ENCODE assay signal across 1 cellular context in the genomic region with DNA sequence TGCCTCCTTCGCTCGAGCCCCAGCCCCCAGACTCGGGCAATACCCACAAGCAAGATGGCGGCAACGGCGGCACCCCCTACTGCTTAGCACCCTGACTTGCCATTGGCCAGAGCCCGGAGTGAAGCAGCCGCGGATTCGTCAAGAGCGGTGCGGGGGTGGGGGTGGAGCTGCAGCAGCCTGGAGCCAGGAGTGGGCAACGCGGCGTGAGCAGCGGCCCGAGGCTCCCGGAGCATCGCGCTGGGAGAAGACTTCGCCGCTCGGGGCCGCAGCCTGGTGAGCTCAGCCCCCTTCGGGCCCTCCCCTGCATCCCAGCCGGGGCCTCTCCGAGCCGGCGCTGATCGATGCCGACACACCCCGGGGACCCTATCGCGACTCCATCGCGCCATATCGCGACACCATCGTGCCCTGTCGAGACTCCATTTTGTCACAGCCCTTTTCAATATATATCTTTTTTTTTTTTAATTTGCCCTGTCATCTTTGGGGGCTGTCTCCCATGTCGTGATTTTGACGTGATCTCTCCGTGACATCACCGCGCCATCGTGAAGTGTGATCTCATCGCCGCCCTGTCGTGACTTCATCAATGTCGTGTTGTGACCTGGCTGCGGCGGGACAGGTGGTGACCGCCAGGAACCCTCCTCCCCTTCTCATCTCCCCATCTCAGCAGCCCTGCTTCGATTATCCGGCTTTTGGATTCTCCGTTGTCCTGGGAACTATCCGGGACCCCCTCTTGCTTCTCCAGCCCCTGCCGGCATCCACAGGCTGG.
TF ChIP-seq lines count a peak whose summit lies in the region.

A gene with protein sequence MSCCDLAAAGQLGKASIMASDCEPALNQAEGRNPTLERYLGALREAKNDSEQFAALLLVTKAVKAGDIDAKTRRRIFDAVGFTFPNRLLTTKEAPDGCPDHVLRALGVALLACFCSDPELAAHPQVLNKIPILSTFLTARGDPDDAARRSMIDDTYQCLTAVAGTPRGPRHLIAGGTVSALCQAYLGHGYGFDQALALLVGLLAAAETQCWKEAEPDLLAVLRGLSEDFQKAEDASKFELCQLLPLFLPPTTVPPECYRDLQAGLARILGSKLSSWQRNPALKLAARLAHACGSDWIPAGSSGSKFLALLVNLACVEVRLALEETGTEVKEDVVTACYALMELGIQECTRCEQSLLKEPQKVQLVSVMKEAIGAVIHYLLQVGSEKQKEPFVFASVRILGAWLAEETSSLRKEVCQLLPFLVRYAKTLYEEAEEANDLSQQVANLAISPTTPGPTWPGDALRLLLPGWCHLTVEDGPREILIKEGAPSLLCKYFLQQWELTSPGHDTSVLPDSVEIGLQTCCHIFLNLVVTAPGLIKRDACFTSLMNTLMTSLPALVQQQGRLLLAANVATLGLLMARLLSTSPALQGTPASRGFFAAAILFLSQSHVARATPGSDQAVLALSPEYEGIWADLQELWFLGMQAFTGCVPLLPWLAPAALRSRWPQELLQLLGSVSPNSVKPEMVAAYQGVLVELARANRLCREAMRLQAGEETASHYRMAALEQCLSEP (plus strand): TSS at position 189 of the 763 bp plus-strand sequence. CDS start 392 bp downstream, at position 581.

TF ChIP-seq in K562, 482 proteins besides CTCF, POLR2A, EP300 and RAD21 (continued from another document and continues in another):
- TF ChIP-seq, protein P1, sequence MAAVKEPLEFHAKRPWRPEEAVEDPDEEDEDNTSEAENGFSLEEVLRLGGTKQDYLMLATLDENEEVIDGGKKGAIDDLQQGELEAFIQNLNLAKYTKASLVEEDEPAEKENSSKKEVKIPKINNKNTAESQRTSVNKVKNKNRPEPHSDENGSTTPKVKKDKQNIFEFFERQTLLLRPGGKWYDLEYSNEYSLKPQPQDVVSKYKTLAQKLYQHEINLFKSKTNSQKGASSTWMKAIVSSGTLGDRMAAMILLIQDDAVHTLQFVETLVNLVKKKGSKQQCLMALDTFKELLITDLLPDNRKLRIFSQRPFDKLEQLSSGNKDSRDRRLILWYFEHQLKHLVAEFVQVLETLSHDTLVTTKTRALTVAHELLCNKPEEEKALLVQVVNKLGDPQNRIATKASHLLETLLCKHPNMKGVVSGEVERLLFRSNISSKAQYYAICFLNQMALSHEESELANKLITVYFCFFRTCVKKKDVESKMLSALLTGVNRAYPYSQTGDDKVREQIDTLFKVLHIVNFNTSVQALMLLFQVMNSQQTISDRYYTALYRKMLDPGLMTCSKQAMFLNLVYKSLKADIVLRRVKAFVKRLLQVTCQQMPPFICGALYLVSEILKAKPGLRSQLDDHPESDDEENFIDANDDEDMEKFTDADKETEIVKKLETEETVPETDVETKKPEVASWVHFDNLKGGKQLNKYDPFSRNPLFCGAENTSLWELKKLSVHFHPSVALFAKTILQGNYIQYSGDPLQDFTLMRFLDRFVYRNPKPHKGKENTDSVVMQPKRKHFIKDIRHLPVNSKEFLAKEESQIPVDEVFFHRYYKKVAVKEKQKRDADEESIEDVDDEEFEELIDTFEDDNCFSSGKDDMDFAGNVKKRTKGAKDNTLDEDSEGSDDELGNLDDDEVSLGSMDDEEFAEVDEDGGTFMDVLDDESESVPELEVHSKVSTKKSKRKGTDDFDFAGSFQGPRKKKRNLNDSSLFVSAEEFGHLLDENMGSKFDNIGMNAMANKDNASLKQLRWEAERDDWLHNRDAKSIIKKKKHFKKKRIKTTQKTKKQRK (IDR thresholded peaks at IDR 0.05; ENCODE audit: borderline replicate concordance, low read depth, low read length) = no peak
- TF ChIP-seq, protein P2, sequence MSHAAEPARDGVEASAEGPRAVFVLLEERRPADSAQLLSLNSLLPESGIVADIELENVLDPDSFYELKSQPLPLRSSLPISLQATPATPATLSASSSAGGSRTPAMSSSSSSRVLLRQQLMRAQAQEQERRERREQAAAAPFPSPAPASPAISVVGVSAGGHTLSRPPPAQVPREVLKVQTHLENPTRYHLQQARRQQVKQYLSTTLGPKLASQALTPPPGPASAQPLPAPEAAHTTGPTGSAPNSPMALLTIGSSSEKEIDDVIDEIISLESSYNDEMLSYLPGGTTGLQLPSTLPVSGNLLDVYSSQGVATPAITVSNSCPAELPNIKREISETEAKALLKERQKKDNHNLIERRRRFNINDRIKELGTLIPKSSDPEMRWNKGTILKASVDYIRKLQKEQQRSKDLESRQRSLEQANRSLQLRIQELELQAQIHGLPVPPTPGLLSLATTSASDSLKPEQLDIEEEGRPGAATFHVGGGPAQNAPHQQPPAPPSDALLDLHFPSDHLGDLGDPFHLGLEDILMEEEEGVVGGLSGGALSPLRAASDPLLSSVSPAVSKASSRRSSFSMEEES (CRISPR knock-in tag; IDR thresholded peaks at IDR 0.05) = no peak
- peak; percentile 54 for TF ChIP-seq MTA2 (IDR thresholded peaks at IDR 0.05; ENCODE audit: low read depth)
- TF ChIP-seq SMARCE1 (IDR thresholded peaks at IDR 0.05) = peak; percentile 60
- no peak for TF ChIP-seq MCM2 (IDR thresholded peaks at IDR 0.05; ENCODE audit: low read depth)
- TF ChIP-seq MAFK (IDR thresholded peaks at IDR 0.05; ENCODE audit: low read length) = no peak
- TF ChIP-seq JUN (IDR thresholded peaks at IDR 0.05; ENCODE audit: borderline replicate concordance, low read depth, low read length) = no peak
- no peak; the same call in 1 of the 2 replicates for TF ChIP-seq JUN (CRISPR knock-in tag; IDR thresholded peaks at IDR 0.05; ENCODE audit: borderline replicate concordance)
- peak in 1 of 2 experiments; percentile 55; a peak in 2 of 4 replicates for TF ChIP-seq TEAD1 (CRISPR knock-in tag; IDR thresholded peaks at IDR 0.05)
- TF ChIP-seq ZNF143 (CRISPR knock-in tag; IDR thresholded peaks at IDR 0.05) = no peak; the same call in 1 of the 2 replicates
- TF ChIP-seq HCFC1 (IDR thresholded peaks at IDR 0.05; ENCODE audit: low read depth, low read length) = peak; percentile 99
- peak in 1 of 2 experiments; percentile 96; a peak in 2 of 4 replicates for TF ChIP-seq KDM4B (IDR thresholded peaks at IDR 0.05; ENCODE audit: borderline replicate concordance in 2 of 2, low read depth in 1 of 2)
- TF ChIP-seq DIDO1 (tag; IDR thresholded peaks at IDR 0.05; ENCODE audit: low read depth) = peak; percentile 98
- TF ChIP-seq ZNF551 (CRISPR knock-in tag; IDR thresholded peaks at IDR 0.05) = no peak
- no peak for TF ChIP-seq ZFP1 (CRISPR knock-in tag; IDR thresholded peaks at IDR 0.05)
- TF ChIP-seq, protein P3, sequence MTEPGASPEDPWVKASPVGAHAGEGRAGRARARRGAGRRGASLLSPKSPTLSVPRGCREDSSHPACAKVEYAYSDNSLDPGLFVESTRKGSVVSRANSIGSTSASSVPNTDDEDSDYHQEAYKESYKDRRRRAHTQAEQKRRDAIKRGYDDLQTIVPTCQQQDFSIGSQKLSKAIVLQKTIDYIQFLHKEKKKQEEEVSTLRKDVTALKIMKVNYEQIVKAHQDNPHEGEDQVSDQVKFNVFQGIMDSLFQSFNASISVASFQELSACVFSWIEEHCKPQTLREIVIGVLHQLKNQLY (CRISPR knock-in tag; conservative IDR thresholded peaks at IDR 0.05) = 0 out of 4 replicates have a peak, but pooled peaks of 1 of the 2 experiments have one; percentile 56
- TF ChIP-seq SAP30 (IDR thresholded peaks at IDR 0.05; ENCODE audit: borderline replicate concordance, insufficient read depth, low read depth, low read length, poor library complexity, severe bottlenecking) = peak; percentile 31
- TF ChIP-seq RHOXF2B (CRISPR knock-in tag; conservative IDR thresholded peaks at IDR 0.05) = 0 out of 2 replicates have a peak, but pooled peaks have one; percentile 32
- TF ChIP-seq, protein P4, sequence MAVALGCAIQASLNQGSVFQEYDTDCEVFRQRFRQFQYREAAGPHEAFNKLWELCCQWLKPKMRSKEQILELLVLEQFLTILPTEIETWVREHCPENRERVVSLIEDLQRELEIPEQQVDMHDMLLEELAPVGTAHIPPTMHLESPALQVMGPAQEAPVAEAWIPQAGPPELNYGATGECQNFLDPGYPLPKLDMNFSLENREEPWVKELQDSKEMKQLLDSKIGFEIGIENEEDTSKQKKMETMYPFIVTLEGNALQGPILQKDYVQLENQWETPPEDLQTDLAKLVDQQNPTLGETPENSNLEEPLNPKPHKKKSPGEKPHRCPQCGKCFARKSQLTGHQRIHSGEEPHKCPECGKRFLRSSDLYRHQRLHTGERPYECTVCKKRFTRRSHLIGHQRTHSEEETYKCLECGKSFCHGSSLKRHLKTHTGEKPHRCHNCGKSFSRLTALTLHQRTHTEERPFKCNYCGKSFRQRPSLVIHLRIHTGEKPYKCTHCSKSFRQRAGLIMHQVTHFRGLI (CRISPR knock-in tag; IDR thresholded peaks at IDR 0.05) = no peak
- no peak for TF ChIP-seq ZNF282 (CRISPR knock-in tag; IDR thresholded peaks at IDR 0.05)
- TF ChIP-seq C11orf30 (IDR thresholded peaks at IDR 0.05; ENCODE audit: low read depth) = peak; percentile 91
- TF ChIP-seq DDX20 (tag; IDR thresholded peaks at IDR 0.05; ENCODE audit: low read depth) = no peak
- no peak for TF ChIP-seq NCOA6 (IDR thresholded peaks at IDR 0.05)
- peak; percentile 65 for TF ChIP-seq CREM (IDR thresholded peaks at IDR 0.05; ENCODE audit: low read depth)
- peak; percentile 39 for TF ChIP-seq POLR2B (IDR thresholded peaks at IDR 0.05; ENCODE audit: low read depth, partially characterized antibody)
- TF ChIP-seq, protein P5, sequence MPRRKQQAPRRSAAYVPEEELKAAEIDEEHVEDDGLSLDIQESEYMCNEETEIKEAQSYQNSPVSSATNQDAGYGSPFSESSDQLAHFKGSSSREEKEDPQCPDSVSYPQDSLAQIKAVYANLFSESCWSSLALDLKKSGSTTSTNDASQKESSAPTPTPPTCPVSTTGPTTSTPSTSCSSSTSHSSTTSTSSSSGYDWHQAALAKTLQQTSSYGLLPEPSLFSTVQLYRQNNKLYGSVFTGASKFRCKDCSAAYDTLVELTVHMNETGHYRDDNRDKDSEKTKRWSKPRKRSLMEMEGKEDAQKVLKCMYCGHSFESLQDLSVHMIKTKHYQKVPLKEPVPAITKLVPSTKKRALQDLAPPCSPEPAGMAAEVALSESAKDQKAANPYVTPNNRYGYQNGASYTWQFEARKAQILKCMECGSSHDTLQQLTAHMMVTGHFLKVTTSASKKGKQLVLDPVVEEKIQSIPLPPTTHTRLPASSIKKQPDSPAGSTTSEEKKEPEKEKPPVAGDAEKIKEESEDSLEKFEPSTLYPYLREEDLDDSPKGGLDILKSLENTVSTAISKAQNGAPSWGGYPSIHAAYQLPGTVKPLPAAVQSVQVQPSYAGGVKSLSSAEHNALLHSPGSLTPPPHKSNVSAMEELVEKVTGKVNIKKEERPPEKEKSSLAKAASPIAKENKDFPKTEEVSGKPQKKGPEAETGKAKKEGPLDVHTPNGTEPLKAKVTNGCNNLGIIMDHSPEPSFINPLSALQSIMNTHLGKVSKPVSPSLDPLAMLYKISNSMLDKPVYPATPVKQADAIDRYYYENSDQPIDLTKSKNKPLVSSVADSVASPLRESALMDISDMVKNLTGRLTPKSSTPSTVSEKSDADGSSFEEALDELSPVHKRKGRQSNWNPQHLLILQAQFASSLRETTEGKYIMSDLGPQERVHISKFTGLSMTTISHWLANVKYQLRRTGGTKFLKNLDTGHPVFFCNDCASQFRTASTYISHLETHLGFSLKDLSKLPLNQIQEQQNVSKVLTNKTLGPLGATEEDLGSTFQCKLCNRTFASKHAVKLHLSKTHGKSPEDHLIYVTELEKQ (CRISPR knock-in tag; IDR thresholded peaks at IDR 0.05) = no peak
- TF ChIP-seq, protein P6, sequence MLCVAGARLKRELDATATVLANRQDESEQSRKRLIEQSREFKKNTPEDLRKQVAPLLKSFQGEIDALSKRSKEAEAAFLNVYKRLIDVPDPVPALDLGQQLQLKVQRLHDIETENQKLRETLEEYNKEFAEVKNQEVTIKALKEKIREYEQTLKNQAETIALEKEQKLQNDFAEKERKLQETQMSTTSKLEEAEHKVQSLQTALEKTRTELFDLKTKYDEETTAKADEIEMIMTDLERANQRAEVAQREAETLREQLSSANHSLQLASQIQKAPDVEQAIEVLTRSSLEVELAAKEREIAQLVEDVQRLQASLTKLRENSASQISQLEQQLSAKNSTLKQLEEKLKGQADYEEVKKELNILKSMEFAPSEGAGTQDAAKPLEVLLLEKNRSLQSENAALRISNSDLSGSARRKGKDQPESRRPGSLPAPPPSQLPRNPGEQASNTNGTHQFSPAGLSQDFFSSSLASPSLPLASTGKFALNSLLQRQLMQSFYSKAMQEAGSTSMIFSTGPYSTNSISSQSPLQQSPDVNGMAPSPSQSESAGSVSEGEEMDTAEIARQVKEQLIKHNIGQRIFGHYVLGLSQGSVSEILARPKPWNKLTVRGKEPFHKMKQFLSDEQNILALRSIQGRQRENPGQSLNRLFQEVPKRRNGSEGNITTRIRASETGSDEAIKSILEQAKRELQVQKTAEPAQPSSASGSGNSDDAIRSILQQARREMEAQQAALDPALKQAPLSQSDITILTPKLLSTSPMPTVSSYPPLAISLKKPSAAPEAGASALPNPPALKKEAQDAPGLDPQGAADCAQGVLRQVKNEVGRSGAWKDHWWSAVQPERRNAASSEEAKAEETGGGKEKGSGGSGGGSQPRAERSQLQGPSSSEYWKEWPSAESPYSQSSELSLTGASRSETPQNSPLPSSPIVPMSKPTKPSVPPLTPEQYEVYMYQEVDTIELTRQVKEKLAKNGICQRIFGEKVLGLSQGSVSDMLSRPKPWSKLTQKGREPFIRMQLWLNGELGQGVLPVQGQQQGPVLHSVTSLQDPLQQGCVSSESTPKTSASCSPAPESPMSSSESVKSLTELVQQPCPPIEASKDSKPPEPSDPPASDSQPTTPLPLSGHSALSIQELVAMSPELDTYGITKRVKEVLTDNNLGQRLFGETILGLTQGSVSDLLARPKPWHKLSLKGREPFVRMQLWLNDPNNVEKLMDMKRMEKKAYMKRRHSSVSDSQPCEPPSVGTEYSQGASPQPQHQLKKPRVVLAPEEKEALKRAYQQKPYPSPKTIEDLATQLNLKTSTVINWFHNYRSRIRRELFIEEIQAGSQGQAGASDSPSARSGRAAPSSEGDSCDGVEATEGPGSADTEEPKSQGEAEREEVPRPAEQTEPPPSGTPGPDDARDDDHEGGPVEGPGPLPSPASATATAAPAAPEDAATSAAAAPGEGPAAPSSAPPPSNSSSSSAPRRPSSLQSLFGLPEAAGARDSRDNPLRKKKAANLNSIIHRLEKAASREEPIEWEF (CRISPR knock-in tag; IDR thresholded peaks at IDR 0.05) = no peak
- no peak for TF ChIP-seq CREBBP (IDR thresholded peaks at IDR 0.05; ENCODE audit: low read depth, low read length)
- no peak for TF ChIP-seq TFAM (CRISPR knock-in tag; conservative IDR thresholded peaks at IDR 0.05)
- no peak for TF ChIP-seq ZBTB8A (IDR thresholded peaks at IDR 0.05; ENCODE audit: partially characterized antibody)
- no peak for TF ChIP-seq KLF10 (CRISPR knock-in tag; IDR thresholded peaks at IDR 0.05)
- peak; percentile 76 for TF ChIP-seq POU5F1 (IDR thresholded peaks at IDR 0.05; ENCODE audit: borderline replicate concordance, low read depth, low read length, partially characterized antibody)
- TF ChIP-seq FUS (optimal IDR thresholded peaks at IDR 0.05; ENCODE audit: low read depth, low read length) = no peak
- TF ChIP-seq HEY1 (CRISPR knock-in tag; IDR thresholded peaks at IDR 0.05; ENCODE audit: borderline replicate concordance) = no peak
- TF ChIP-seq, protein P7, sequence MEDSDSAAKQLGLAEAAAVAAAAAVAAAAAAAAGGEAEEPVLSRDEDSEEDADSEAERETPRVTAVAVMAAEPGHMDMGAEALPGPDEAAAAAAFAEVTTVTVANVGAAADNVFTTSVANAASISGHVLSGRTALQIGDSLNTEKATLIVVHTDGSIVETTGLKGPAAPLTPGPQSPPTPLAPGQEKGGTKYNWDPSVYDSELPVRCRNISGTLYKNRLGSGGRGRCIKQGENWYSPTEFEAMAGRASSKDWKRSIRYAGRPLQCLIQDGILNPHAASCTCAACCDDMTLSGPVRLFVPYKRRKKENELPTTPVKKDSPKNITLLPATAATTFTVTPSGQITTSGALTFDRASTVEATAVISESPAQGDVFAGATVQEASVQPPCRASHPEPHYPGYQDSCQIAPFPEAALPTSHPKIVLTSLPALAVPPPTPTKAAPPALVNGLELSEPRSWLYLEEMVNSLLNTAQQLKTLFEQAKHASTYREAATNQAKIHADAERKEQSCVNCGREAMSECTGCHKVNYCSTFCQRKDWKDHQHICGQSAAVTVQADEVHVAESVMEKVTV (CRISPR knock-in tag; IDR thresholded peaks at IDR 0.05) = no peak
- TF ChIP-seq ZNF764 (CRISPR knock-in tag; IDR thresholded peaks at IDR 0.05; ENCODE audit: low read depth) = no peak
